Comparison of ENCODE assay signal across 17 cellular contexts in the genomic region with DNA sequence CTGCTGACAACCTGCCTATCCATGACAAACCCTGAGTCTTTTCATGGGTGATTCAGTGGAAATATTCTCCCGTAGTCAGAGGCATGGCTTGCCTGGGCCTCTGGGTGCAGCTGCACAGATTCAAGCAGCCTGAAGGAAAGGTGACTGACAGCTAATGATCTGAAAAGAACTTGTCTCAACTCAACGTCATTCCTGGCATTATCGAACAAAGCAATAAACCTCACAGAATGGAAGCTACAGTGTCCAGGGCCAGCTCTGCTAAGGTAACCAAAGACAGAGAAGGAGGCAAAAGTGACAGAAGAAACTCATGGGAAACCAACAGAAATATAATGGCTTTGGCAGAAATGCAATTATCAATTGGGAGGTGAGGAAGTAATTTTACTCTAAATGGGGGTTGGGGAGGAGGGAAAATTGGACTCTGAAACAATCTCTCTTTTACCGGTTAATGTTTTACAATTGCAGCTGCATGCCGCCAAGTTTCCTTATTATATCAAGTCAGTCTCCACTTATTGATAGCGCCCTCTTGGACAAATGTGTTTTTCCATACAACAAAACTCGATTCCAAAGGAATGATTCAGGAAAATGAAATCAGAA. TPM values are rescaled to one million over a fixed set of nuclear protein-coding genes. Genes with fewer than 3 reads are reported as not detected.
DNase-seq lines count a peak whose midpoint lies in the region; ATAC-seq and TF ChIP-seq lines count a peak whose summit lies in the region.
"Had no signal": no experiment of that assay in that cellular context is flagged by ENCODE, and none has a peak within 500 bp of the region (broad histone marks: within the 10 kb centered on the region; RNA-seq: fewer than 3 reads in every experiment).

No MANE protein-coding gene starts in this region.

- CTCF ChIA-PET in activated CD8-positive, alpha-beta memory T cell treated with anti-CD3 and anti-CD28 coated beads, Interleukin-2, amount 10 ng/mL, durations not matched to agents 7 days and 5 days (lab: Charles Lee) = no interaction called here

- 80 to 82% methylated on average over 7 of the region's 7 CpGs for WGBS in GM23248 (ENCODE audit: low coverage in 1 of 2, low lambda C conversion rate in 2 of 2, missing lambda C conversion rate in 2 of 2), 2 experiments

- H3K9ac ChIP-seq in GM23248 (no peak overlapping the region), skeletal muscle satellite cell (ENCODE audit: low read depth, low read length) (peak overlapping the region; percentile 54)
- H3K9ac ChIP-seq: BLaER1 treated with 17β-estradiol and CSF1 and Interleukin-3, amounts not matched to agents 10 nM and 100 nM; parathyroid adenoma had no signal

- no peaks in the 10 kb centered on the region for H3K9me2 ChIP-seq in GM23248 (ENCODE audit: insufficient read depth)

- DNase-seq in GM23248 = peak; percentile 56
- no peak for DNase-seq in left lung
- DNase-seq in activated CD8-positive, alpha-beta memory T cell treated with anti-CD3 and anti-CD28 coated beads, Interleukin-2, amount 10 ng/mL, durations not matched to agents 7 days and 5 days = no peak
- no peak for DNase-seq in medulla oblongata (ENCODE audit: extremely low spot score)
- DNase-seq in Kasumi-1 (lab: John Stamatoyannopoulos, UW) = no peak
- DNase-seq in NAMALWA (ENCODE audit: low spot score) = no peak
- DNase-seq: activated CD4-positive, alpha-beta T cell treated with anti-CD3 and anti-CD28 coated beads for 36 hours; activated T-cell treated with anti-CD3 and anti-CD28 coated beads, Interleukin-2, amount 50 U/mL, for 24 hours; MV-4-11; OCI-M1; stimulated activated CD4-positive, alpha-beta T cell treated with anti-CD3 and anti-CD28 coated beads, Interleukin-1b, Interleukin-23, amount 100 ng/mL, for 48 hours had no signal

- H3K9me3 Mint-ChIP-seq in brain = no peaks in the 10 kb centered on the region
- no peaks in the 10 kb centered on the region for H3K9me3 Mint-ChIP-seq in activated CD8-positive, alpha-beta memory T cell treated with anti-CD3 and anti-CD28 coated beads, Interleukin-2, amount 10 ng/mL, durations not matched to agents 7 days and 5 days (ENCODE audit: low read depth)
- H3K9me3 Mint-ChIP-seq: activated T-cell treated with anti-CD3 and anti-CD28 coated beads, Interleukin-2, amount 50 U/mL, for 24 hours; GM23338; T-helper 1 cell treated with Interleukin-12 subunit alpha and Interleukin-12 subunit beta and Interleukin-4 antibody, amounts not matched to agents 30 μg/mL and 1 μg/mL, for 36 hours had no signal

- in situ Hi-C loops in GM23248 (cut with MboI) = no loop called here

- H3K4me1 ChIP-seq in GM23248 (ENCODE audit: insufficient read depth) (peaks cover 66% of the 10 kb centered on the region), left lung (peaks cover 13 to 50% of the 10 kb centered on the region in 2 donors), skeletal muscle satellite cell (ENCODE audit: control insufficient read depth, insufficient read depth, low read length) (peaks cover 89% of the 10 kb centered on the region)
- H3K4me1 ChIP-seq: parathyroid adenoma had no signal

- H4K20me1 ChIP-seq in GM23248 (ENCODE audit: insufficient read depth) = no peaks in the 10 kb centered on the region
- H4K20me1 ChIP-seq: BLaER1 treated with 17β-estradiol and CSF1 and Interleukin-3, amounts not matched to agents 10 nM and 100 nM had no signal

- TF ChIP-seq CTCF in brain (conservative IDR thresholded peaks at IDR 0.05) (no peak), left lung (IDR thresholded peaks at IDR 0.05) (no peak)

- H3K27me3 ChIP-seq in GM23248 (replicated peaks; ENCODE audit: insufficient read depth) (no peaks in the 10 kb centered on the region), left lung (no peaks in the 10 kb centered on the region), skeletal muscle satellite cell (ENCODE audit: control insufficient read depth, insufficient read depth, low read length) (no peaks in the 10 kb centered on the region)
- H3K27me3 ChIP-seq: BLaER1 treated with 17β-estradiol and CSF1 and Interleukin-3, amounts not matched to agents 10 nM and 100 nM had no signal

- H3K9me3 ChIP-seq in GM23248 (ENCODE audit: low read depth) (no peaks in the 10 kb centered on the region), left lung (no peaks in the 10 kb centered on the region), skeletal muscle satellite cell (replicated peaks; ENCODE audit: low read length) (no peaks in the 10 kb centered on the region)
- H3K9me3 ChIP-seq: BLaER1 treated with 17β-estradiol and CSF1 and Interleukin-3, amounts not matched to agents 10 nM and 100 nM had no signal

- peak; percentile 53 for ATAC-seq in left lung
- ATAC-seq in activated CD8-positive, alpha-beta memory T cell treated with anti-CD3 and anti-CD28 coated beads, Interleukin-2, amount 10 ng/mL, durations not matched to agents 7 days and 5 days = no peak
- ATAC-seq: activated CD4-positive, alpha-beta T cell treated with anti-CD3 and anti-CD28 coated beads for 36 hours; GM23338 had no signal

- H3K4me3 ChIP-seq in GM23248 = no peak overlapping the region
- H3K4me3 ChIP-seq in left lung = no peak overlapping the region
- H3K4me3 ChIP-seq in skeletal muscle satellite cell (ENCODE audit: low read length) = no peak overlapping the region
- H3K4me3 ChIP-seq: BLaER1 treated with 17β-estradiol and CSF1 and Interleukin-3, amounts not matched to agents 10 nM and 100 nM; GM23338 had no signal

- H3K36me3 ChIP-seq in GM23248 (ENCODE audit: low read depth) = peaks cover 29% of the 10 kb centered on the region; the same call in 1 of the 2 replicates
- no peaks in the 10 kb centered on the region for H3K36me3 ChIP-seq in left lung
- peaks cover 83% of the 10 kb centered on the region for H3K36me3 ChIP-seq in skeletal muscle satellite cell (ENCODE audit: insufficient read depth, low read length)
- H3K36me3 ChIP-seq: BLaER1 treated with 17β-estradiol and CSF1 and Interleukin-3, amounts not matched to agents 10 nM and 100 nM had no signal

- peaks cover 64% of the 10 kb centered on the region for H3K4me1 Mint-ChIP-seq in brain
- H3K4me1 Mint-ChIP-seq in activated CD8-positive, alpha-beta memory T cell treated with anti-CD3 and anti-CD28 coated beads, Interleukin-2, amount 10 ng/mL, durations not matched to agents 7 days and 5 days = no peaks in the 10 kb centered on the region
- H3K4me1 Mint-ChIP-seq: activated CD4-positive, alpha-beta T cell treated with anti-CD3 and anti-CD28 coated beads for 36 hours had no signal

- no peak overlapping the region for H3K27ac ChIP-seq in GM23248
- peak overlapping the region in 1 of 2 donors; percentile 42 for H3K27ac ChIP-seq in left lung
- H3K27ac ChIP-seq: BLaER1 treated with 17β-estradiol and CSF1 and Interleukin-3, amounts not matched to agents 10 nM and 100 nM; parathyroid adenoma had no signal

- H3K36me3 Mint-ChIP-seq in brain = no peaks in the 10 kb centered on the region
- no peaks in the 10 kb centered on the region for H3K36me3 Mint-ChIP-seq in activated CD8-positive, alpha-beta memory T cell treated with anti-CD3 and anti-CD28 coated beads, Interleukin-2, amount 10 ng/mL, durations not matched to agents 7 days and 5 days

- peak overlapping the region in 1 of 5 experiments; percentile 11 for H3K4me3 Mint-ChIP-seq in brain
- no peak overlapping the region for H3K4me3 Mint-ChIP-seq in activated CD8-positive, alpha-beta memory T cell treated with anti-CD3 and anti-CD28 coated beads, Interleukin-2, amount 10 ng/mL, durations not matched to agents 7 days and 5 days
- H3K4me3 Mint-ChIP-seq: activated CD4-positive, alpha-beta T cell treated with anti-CD3 and anti-CD28 coated beads for 36 hours; activated T-cell treated with anti-CD3 and anti-CD28 coated beads, Interleukin-2, amount 50 U/mL, for 24 hours; GM23338; T-helper 1 cell treated with Interleukin-12 subunit alpha and Interleukin-12 subunit beta and Interleukin-4 antibody, amounts not matched to agents 30 μg/mL and 1 μg/mL, for 36 hours had no signal

- H3K27me3 Mint-ChIP-seq in brain = no peaks in the 10 kb centered on the region
- peaks cover 14% of the 10 kb centered on the region for H3K27me3 Mint-ChIP-seq in activated CD8-positive, alpha-beta memory T cell treated with anti-CD3 and anti-CD28 coated beads, Interleukin-2, amount 10 ng/mL, durations not matched to agents 7 days and 5 days

- peaks cover 96% of the 10 kb centered on the region for H3K79me2 ChIP-seq in GM23248 (ENCODE audit: insufficient read depth)

- peaks cover 43% of the 10 kb centered on the region for H3F3A ChIP-seq in GM23248 (ENCODE audit: insufficient read depth)

- H3K27ac Mint-ChIP-seq in brain = peak overlapping the region in 3 of 5 experiments; percentile 62 to 85 (median 74)
- H3K27ac Mint-ChIP-seq in activated CD8-positive, alpha-beta memory T cell treated with anti-CD3 and anti-CD28 coated beads, Interleukin-2, amount 10 ng/mL, durations not matched to agents 7 days and 5 days = no peak overlapping the region
- H3K27ac Mint-ChIP-seq: activated CD4-positive, alpha-beta T cell treated with anti-CD3 and anti-CD28 coated beads for 36 hours; activated T-cell treated with anti-CD3 and anti-CD28 coated beads, Interleukin-2, amount 50 U/mL, for 24 hours; GM23338; T-helper 1 cell treated with Interleukin-12 subunit alpha and Interleukin-12 subunit beta and Interleukin-4 antibody, amounts not matched to agents 30 μg/mL and 1 μg/mL, for 36 hours had no signal

- intact Hi-C loops in left lung (cut with DNase I) = no loop called here

- H3K4me2 ChIP-seq in GM23248 (ENCODE audit: unreplicated experiment) = no peak overlapping the region
- peak overlapping the region; percentile 58 for H3K4me2 ChIP-seq in skeletal muscle satellite cell (ENCODE audit: low read length)
- H3K4me2 ChIP-seq: BLaER1 treated with 17β-estradiol and CSF1 and Interleukin-3, amounts not matched to agents 10 nM and 100 nM; GM23338 had no signal

- no peak overlapping the region for H2AFZ ChIP-seq in GM23248
- H2AFZ ChIP-seq: GM23338, parathyroid adenoma had no signal

RNA-seq across cellular contexts. Expression of a gene that starts 12.9 kb away (rescaled TPM):
- 13.4 and 16.6 TPM in 2 replicates for total RNA-seq in GM23248 (2014; rRNA removed; shearing (Covaris generic))
- 13.2 and 13.8 TPM in 2 replicates for polyA plus RNA-seq in GM23248 (2016; fragmentation: Nextera tagmentation; extraction: Ambion mirVana)
- 3.2 TPM for polyA plus RNA-seq in brain (ENCODE audit: insufficient read depth, low read depth, low replicate concordance)
- 10 to 100 TPM; 28.1 to 43.6 TPM for total RNA-seq in left lung
- 19.5 and 35.4 TPM in 2 replicates for total RNA-seq in skeletal muscle satellite cell (2012; rRNA removed)
- 1 to 10 TPM; 1.2 to 1.5 TPM for total RNA-seq in activated CD8-positive, alpha-beta memory T cell treated with anti-CD3 and anti-CD28 coated beads, Interleukin-2, amount 10 ng/mL, durations not matched to agents 7 days and 5 days
